Comparison of ENCODE assay signal across 9 cellular contexts in the genomic region with DNA sequence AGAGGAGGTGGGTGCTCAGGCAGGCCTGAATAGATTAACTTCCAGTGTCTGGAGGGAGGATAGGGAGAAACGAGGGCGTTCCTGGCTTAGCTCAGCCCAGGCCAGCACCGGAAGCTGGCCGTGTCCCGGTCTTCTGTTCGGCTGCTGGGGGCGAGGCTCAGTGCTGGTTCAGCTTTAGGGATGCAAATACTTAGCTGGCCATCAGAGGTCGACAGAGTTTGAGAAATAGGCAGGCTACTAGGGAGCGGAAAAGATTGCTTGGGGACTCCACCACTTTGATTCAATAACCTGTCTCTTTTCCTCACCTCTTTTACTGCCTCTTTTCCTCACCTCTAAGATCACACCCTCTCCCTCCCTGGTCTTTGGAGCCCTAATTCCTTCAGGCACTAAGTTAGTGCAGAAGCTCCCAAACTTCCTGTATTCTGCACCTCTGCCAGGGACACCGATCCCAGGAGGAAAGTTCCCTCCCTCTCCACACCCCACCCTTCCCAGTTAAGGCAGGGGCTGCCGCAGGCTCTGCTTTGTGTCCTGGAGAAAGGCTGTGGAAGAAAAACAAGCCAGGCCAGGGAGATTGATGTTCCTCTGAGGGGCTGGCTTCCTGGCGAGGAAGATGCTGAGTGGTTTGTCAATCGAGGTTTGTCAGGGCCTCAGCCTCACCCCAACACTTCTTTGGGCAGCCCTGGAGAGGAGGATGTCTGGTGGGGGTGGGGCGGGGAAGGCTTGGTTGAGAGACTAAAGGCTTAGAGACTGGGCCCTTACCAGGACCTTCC. TPM values are rescaled to one million over a fixed set of nuclear protein-coding genes. Genes with fewer than 3 reads are reported as not detected.
DNase-seq lines count a peak whose midpoint lies in the region; ATAC-seq and TF ChIP-seq lines count a peak whose summit lies in the region.
"Had no signal": no experiment of that assay in that cellular context is flagged by ENCODE, and none has a peak within 500 bp of the region (broad histone marks: within the 10 kb centered on the region; RNA-seq: fewer than 3 reads in every experiment).

No MANE protein-coding gene starts in this region.

- no peak overlapping the region for H3K4me3 Mint-ChIP-seq in activated CD4-positive, alpha-beta T cell treated with anti-CD3 and anti-CD28 coated beads for 36 hours
- H3K4me3 Mint-ChIP-seq in nephron progenitor cell, result no peak overlapping the region
- H3K4me3 Mint-ChIP-seq: activated naive CD4-positive, alpha-beta T cell treated with anti-CD3 and anti-CD28 coated beads, Interleukin-2, amount 50 U/mL, for 24 hours had no signal

- POLR2A ChIA-PET in activated CD4-positive, alpha-beta T cell treated with anti-CD3 and anti-CD28 coated beads for 36 hours (lab: Charles Lee), result interaction anchor here (0.6 kb wide), 1 partner anchor 229 kb away, joined by 3 read pairs; no protein-coding TSS in a partner anchor

- intact Hi-C loops in activated CD4-positive, alpha-beta T cell treated with anti-CD3 and anti-CD28 coated beads for 36 hours (cut with DNase I, micrococcal nuclease), result loop anchor here (1.0 to 10.0 kb wide), 2 partner anchors 318 to 462 kb away; no protein-coding TSS in a partner anchor

- no peaks in the 10 kb centered on the region for H3K9me3 Mint-ChIP-seq in activated CD4-positive, alpha-beta T cell treated with anti-CD3 and anti-CD28 coated beads for 36 hours (ENCODE audit: low read depth)
- peaks cover 44% of the 10 kb centered on the region for H3K9me3 Mint-ChIP-seq in nephron progenitor cell
- H3K9me3 Mint-ChIP-seq: activated naive CD4-positive, alpha-beta T cell treated with anti-CD3 and anti-CD28 coated beads, Interleukin-2, amount 50 U/mL, for 24 hours had no signal

- ATAC-seq in activated CD4-positive, alpha-beta T cell treated with anti-CD3 and anti-CD28 coated beads for 36 hours, result peak; percentile 82
- ATAC-seq in HG02870 (IDR thresholded peaks at IDR 0.05; ENCODE audit: unreplicated experiment) (peak; percentile 58), esophagus mucosa (peak; percentile 65), HG03045 (IDR thresholded peaks at IDR 0.05; ENCODE audit: unreplicated experiment) (no peak)

- no peaks in the 10 kb centered on the region for H3K27me3 Mint-ChIP-seq in activated CD4-positive, alpha-beta T cell treated with anti-CD3 and anti-CD28 coated beads for 36 hours
- peaks cover 6% of the 10 kb centered on the region for H3K27me3 Mint-ChIP-seq in nephron progenitor cell (ENCODE audit: low read depth, poor library complexity)
- H3K27me3 Mint-ChIP-seq: activated naive CD4-positive, alpha-beta T cell treated with anti-CD3 and anti-CD28 coated beads, Interleukin-2, amount 50 U/mL, for 24 hours had no signal

- peak; percentile 43 for TF ChIP-seq CTCF in nephron progenitor cell (IDR thresholded peaks at IDR 0.05)

- peak; percentile 39 for DNase-seq in activated CD4-positive, alpha-beta T cell treated with anti-CD3 and anti-CD28 coated beads for 36 hours
- DNase-seq in activated CD4-positive, alpha-beta T cell treated with anti-CD3 and anti-CD28 coated beads, Interleukin-2, amount 50 U/mL, for 1 hour, result no peak
- peak; percentile 65 for DNase-seq in RPMI7951 (ENCODE audit: low read depth)
- DNase-seq in nephron progenitor cell, result peak; percentile 29
- DNase-seq in effector CD4-positive, alpha-beta T cell, result no peak

- H3K27ac Mint-ChIP-seq in activated CD4-positive, alpha-beta T cell treated with anti-CD3 and anti-CD28 coated beads for 36 hours, result no peak overlapping the region
- H3K27ac Mint-ChIP-seq in nephron progenitor cell, result peak overlapping the region; percentile 29
- H3K27ac Mint-ChIP-seq: activated naive CD4-positive, alpha-beta T cell treated with anti-CD3 and anti-CD28 coated beads, Interleukin-2, amount 50 U/mL, for 24 hours had no signal

- no peaks in the 10 kb centered on the region for H3K36me3 Mint-ChIP-seq in activated CD4-positive, alpha-beta T cell treated with anti-CD3 and anti-CD28 coated beads for 36 hours (ENCODE audit: low read depth)
- H3K36me3 Mint-ChIP-seq in nephron progenitor cell (ENCODE audit: low read depth), result no peaks in the 10 kb centered on the region
- H3K36me3 Mint-ChIP-seq: activated naive CD4-positive, alpha-beta T cell treated with anti-CD3 and anti-CD28 coated beads, Interleukin-2, amount 50 U/mL, for 24 hours had no signal

- CTCF ChIA-PET in activated CD4-positive, alpha-beta T cell treated with anti-CD3 and anti-CD28 coated beads for 36 hours (lab: Charles Lee), result interaction anchor here (0.6 to 1.4 kb wide), 9 partner anchors 13 to 786 kb away, joined by 3 to 6 read pairs (median 3); no protein-coding TSS in a partner anchor

- H3K4me1 Mint-ChIP-seq in activated CD4-positive, alpha-beta T cell treated with anti-CD3 and anti-CD28 coated beads for 36 hours, result peaks cover 3% of the 10 kb centered on the region
- peaks cover 65% of the 10 kb centered on the region for H3K4me1 Mint-ChIP-seq in nephron progenitor cell

RNA-seq across cellular contexts. Expression of a gene that starts 6.0 kb away (rescaled TPM):
- 1 to 10 TPM; 3.8 to 3.9 TPM for total RNA-seq in activated CD4-positive, alpha-beta T cell treated with anti-CD3 and anti-CD28 coated beads for 36 hours
- 10.1 and 15.1 TPM in 2 replicates for total RNA-seq in RPMI7951 (2014; rRNA removed; shearing (Covaris generic))
- 35.3 TPM for total RNA-seq in esophagus mucosa

Comparison
In these comparisons a context has a peak if more than half of its experiments do, and no peak if none do; other contexts are left out.
1. DNase-seq: peak in activated CD4-positive, alpha-beta T cell treated with anti-CD3 and anti-CD28 coated beads for 36 hours (single experiment), RPMI7951 (single experiment) and nephron progenitor cell (single experiment); none in activated CD4-positive, alpha-beta T cell treated with anti-CD3 and anti-CD28 coated beads, Interleukin-2, amount 50 U/mL, for 1 hour (single experiment) and effector CD4-positive, alpha-beta T cell (single experiment).